Comparison of ENCODE assay signal across 10 cellular contexts in genomic region chr22:35601743-35602633, GRCh38. TPM values are rescaled to one million over a fixed set of nuclear protein-coding genes. Genes with fewer than 3 reads are reported as not detected.
DNase-seq lines count a peak whose midpoint lies in the region; ATAC-seq, FAIRE-seq and TF ChIP-seq lines count a peak whose summit lies in the region.
"Had no signal": no experiment of that assay in that cellular context is flagged by ENCODE, and none has a peak within 500 bp of the region (broad histone marks: within the 10 kb centered on the region; RNA-seq: fewer than 3 reads in every experiment).

No MANE protein-coding gene starts in this region.

- H3K27me3 ChIP-seq in DND-41 (ENCODE audit: insufficient read depth, low read length, poor library complexity) (no peaks in the 10 kb centered on the region), GM12878 (replicated peaks in 1 of 2; ENCODE audit: control insufficient read depth in 2 of 2, insufficient read depth in 2 of 2, low read length in 1 of 2) (no peaks in the 10 kb centered on the region; a peak in 1 of 4 replicates), mesenchymal stem cell (ENCODE audit: control insufficient read depth in 1 of 2, insufficient read depth in 1 of 2, low read length in 2 of 2) (peaks cover 6 to 21% of the 10 kb centered on the region in 2 experiments), esophagus squamous epithelium (peaks cover 0 to 9% (median 0%) of the 10 kb centered on the region in 4 donors)

- DNase-seq in DND-41 (no peak), LHCN-M2 (ENCODE audit: low read depth) (peak; percentile 68), GM12878 (ENCODE audit: low read depth, low spot score) (no peak), mesenchymal stem cell (peak; percentile 80), DMS153 (lab: John Stamatoyannopoulos, UW) (no peak), esophagus squamous epithelium (lab: John Stamatoyannopoulos, UW) (no peak)
- DNase-seq: caudate nucleus, NCI-H1694 treated with DMSO at 0.1 percent for 48 hours had no signal

- H3K4me1 ChIP-seq in DND-41 (ENCODE audit: insufficient read depth, low read length): no peaks in the 10 kb centered on the region
- no peaks in the 10 kb centered on the region for H3K4me1 ChIP-seq in GM12878 (ENCODE audit: control insufficient read depth, insufficient read depth, low read length)
- peaks cover 4% of the 10 kb centered on the region for H3K4me1 ChIP-seq in mesenchymal stem cell (ENCODE audit: control insufficient read depth, insufficient read depth, low read depth, low read length)
- peaks cover 0 to 17% (median 0%) of the 10 kb centered on the region in 3 donors for H3K4me1 ChIP-seq in esophagus squamous epithelium

- TF ChIP-seq RAD21 in GM12878 (IDR thresholded peaks at IDR 0.05; ENCODE audit: insufficient read depth, low read depth, low read length): no peak

- no peak overlapping the region for H3K18ac ChIP-seq in mesenchymal stem cell (ENCODE audit: low read depth in 1 of 2, low read length in 2 of 2)

- H2AFZ ChIP-seq in DND-41 (ENCODE audit: low read depth, low read length): no peak overlapping the region
- no peak overlapping the region for H2AFZ ChIP-seq in GM12878 (ENCODE audit: control insufficient read depth, low read depth, low read length)
- no peak overlapping the region for H2AFZ ChIP-seq in mesenchymal stem cell (ENCODE audit: low read depth, low read length)

- H3K4ac ChIP-seq in mesenchymal stem cell (ENCODE audit: low read depth in 1 of 2, low read length in 2 of 2): no peak overlapping the region

- BruUV-seq in GM12878 (replicated peaks; lab: Mats Ljungman, UMichigan): no TSS peak

- SMC1A ChIA-PET in GM12878 (lab: Charles Lee; ENCODE audit: uncharacterized antibody, unreplicated experiment): no interaction called here

- H3K9me3 ChIP-seq in DND-41 (ENCODE audit: insufficient read depth, low read length, severe bottlenecking) (no peaks in the 10 kb centered on the region), GM12878 (replicated peaks; ENCODE audit: control insufficient read depth, insufficient read depth, low read length) (no peaks in the 10 kb centered on the region), mesenchymal stem cell (ENCODE audit: control insufficient read depth, low read length) (no peaks in the 10 kb centered on the region), esophagus squamous epithelium (no peaks in the 10 kb centered on the region)

- no peak overlapping the region for H2BK5ac ChIP-seq in mesenchymal stem cell (ENCODE audit: low read depth, low read length, poor library complexity, severe bottlenecking)

- intact Hi-C loops in GM12878 (cut with micrococcal nuclease; ENCODE audit: unreplicated experiment): no loop called here
- intact Hi-C loops in esophagus squamous epithelium (cut with DNase I): no loop called here

- TF ChIP-seq EP300 in GM12878 (IDR thresholded peaks at IDR 0.05; ENCODE audit: borderline replicate concordance in 1 of 2, control insufficient read depth in 1 of 2, low read depth in 2 of 2, low read length in 2 of 2): no peak

- no peaks in the 10 kb centered on the region for H3K79me1 ChIP-seq in mesenchymal stem cell (replicated peaks; ENCODE audit: low read length, poor library complexity, severe bottlenecking)

- H3K23ac ChIP-seq in mesenchymal stem cell (ENCODE audit: low read length in 2 of 2): no peak overlapping the region

- no peaks in the 10 kb centered on the region for H3K79me2 ChIP-seq in DND-41 (ENCODE audit: insufficient read depth, low read length)
- no peaks in the 10 kb centered on the region for H3K79me2 ChIP-seq in GM12878 (ENCODE audit: control insufficient read depth, insufficient read depth, low read length)

- in situ Hi-C loops in GM12878 (cut with MboI): no loop called here

- RAD21 ChIA-PET in GM12878 (lab: Charles Lee; ENCODE audit: unreplicated experiment): no interaction called here

- H2BK15ac ChIP-seq in mesenchymal stem cell (ENCODE audit: low read depth, poor library complexity, severe bottlenecking): no peak overlapping the region

- FAIRE-seq in GM12878 (lab: Jason Lieb, UNC): peak; percentile 59

- 49% methylated on average over 11 of the region's 11 CpGs for WGBS in GM12878 (ENCODE audit: insufficient coverage, insufficient replicate concordance, low lambda C conversion rate, missing lambda C conversion rate)
- 91% methylated on average over 10 of the region's 11 CpGs for WGBS in mesenchymal stem cell
- 60 to 65% methylated on average over 11 of the region's 11 CpGs for WGBS in esophagus squamous epithelium, 2 donors

- no peak overlapping the region for H2AK5ac ChIP-seq in mesenchymal stem cell (ENCODE audit: low read length, severe bottlenecking)

- TF ChIP-seq POLR2A in GM12878 (IDR thresholded peaks at IDR 0.05; ENCODE audit: low read depth, low read length) (no peak), esophagus squamous epithelium (IDR thresholded peaks at IDR 0.05) (no peak)

- H3K9ac ChIP-seq in DND-41 (ENCODE audit: low read depth, low read length) (no peak overlapping the region), GM12878 (ENCODE audit: control insufficient read depth, insufficient read depth, low read length) (no peak overlapping the region), mesenchymal stem cell (ENCODE audit: low read length) (no peak overlapping the region)

- H3K4me2 ChIP-seq in DND-41 (ENCODE audit: insufficient read depth, low read length) (no peak overlapping the region), GM12878 (ENCODE audit: control insufficient read depth, insufficient read depth) (no peak overlapping the region), mesenchymal stem cell (ENCODE audit: low read length, poor library complexity, severe bottlenecking) (no peak overlapping the region)

- H2BK12ac ChIP-seq in mesenchymal stem cell (ENCODE audit: low read length in 2 of 2): peak overlapping the region in 1 of 2 experiments; percentile 11

- peak overlapping the region in 1 of 2 experiments; percentile 76 for H3K14ac ChIP-seq in mesenchymal stem cell (ENCODE audit: low read length in 2 of 2)

- TF ChIP-seq CTCF in DND-41 (IDR thresholded peaks at IDR 0.05; ENCODE audit: borderline replicate concordance, extremely low read depth, low read length, poor library complexity, severe bottlenecking): no peak
- no peak for TF ChIP-seq CTCF in GM12878 (IDR thresholded peaks at IDR 0.05 in 2 of 3, conservative IDR thresholded peaks at IDR 0.05 in 1 of 3; ENCODE audit: control insufficient read depth in 2 of 3, extremely low read depth in 1 of 3, insufficient read depth in 1 of 3, low read depth in 3 of 3, low read length in 3 of 3)
- no peak for TF ChIP-seq CTCF in esophagus squamous epithelium (IDR thresholded peaks at IDR 0.05)

- peak; percentile 42; the same call in 1 of the 3 replicates for ATAC-seq in DND-41 (ENCODE audit: insufficient read depth, low read depth)
- ATAC-seq in GM12878: no peak
- ATAC-seq in HG02759 (IDR thresholded peaks at IDR 0.05; ENCODE audit: unreplicated experiment): no peak
- ATAC-seq in GM18520 (IDR thresholded peaks at IDR 0.05; ENCODE audit: unreplicated experiment): no peak

- H4K8ac ChIP-seq in mesenchymal stem cell (ENCODE audit: low read length): no peak overlapping the region

- POLR2A ChIA-PET in GM12878 (lab: Charles Lee): no interaction called here

- no peak overlapping the region for H3K4me3 ChIP-seq in DND-41 (ENCODE audit: low read depth in 1 of 2, low read length in 2 of 2)
- H3K4me3 ChIP-seq in GM12878: no peak overlapping the region
- H3K4me3 ChIP-seq in mesenchymal stem cell (ENCODE audit: insufficient read depth in 1 of 2, low read depth in 1 of 2, low read length in 2 of 2): no peak overlapping the region
- H3K4me3 ChIP-seq in esophagus squamous epithelium: no peak overlapping the region

- CTCF ChIA-PET in GM12878 (lab: Yijun Ruan, JAX): interaction anchor here (0.6 kb wide), 1 partner anchor 486 kb away, joined by 3 read pairs; no protein-coding TSS in a partner anchor

- H4K91ac ChIP-seq in mesenchymal stem cell (ENCODE audit: low read length): no peak overlapping the region

- H3K36me3 ChIP-seq in DND-41 (ENCODE audit: insufficient read depth, low read length) (no peaks in the 10 kb centered on the region), GM12878 (ENCODE audit: control insufficient read depth in 2 of 2, insufficient read depth in 2 of 2, low read length in 1 of 2) (no peaks in the 10 kb centered on the region), mesenchymal stem cell (ENCODE audit: control insufficient read depth in 1 of 2, insufficient read depth in 2 of 2, low read depth in 1 of 2, low read length in 2 of 2) (no peaks in the 10 kb centered on the region), esophagus squamous epithelium (no peaks in the 10 kb centered on the region)

- no peak overlapping the region for H2BK120ac ChIP-seq in mesenchymal stem cell (ENCODE audit: low read depth, low read length)

- H4K20me1 ChIP-seq in DND-41 (ENCODE audit: insufficient read depth, low read length): no peaks in the 10 kb centered on the region
- no peaks in the 10 kb centered on the region for H4K20me1 ChIP-seq in GM12878 (ENCODE audit: control insufficient read depth, insufficient read depth)

- H3K27ac ChIP-seq in DND-41 (ENCODE audit: low read length) (no peak overlapping the region), GM12878 (ENCODE audit: control insufficient read depth, insufficient read depth) (no peak overlapping the region), mesenchymal stem cell (ENCODE audit: low read length, poor library complexity, severe bottlenecking) (no peak overlapping the region), esophagus squamous epithelium (no peak overlapping the region)

RNA-seq across cellular contexts. Expression of gene MB, which starts 15.1 kb away (rescaled TPM):
- total RNA-seq in LHCN-M2 (2014; rRNA removed) (not detected in 2 replicates), GM12878 (2014; rRNA removed) (0.16 and 0.23 TPM in 2 replicates), GM12878 (2014; rRNA removed; fragmentation: Illumina TruSeq; extraction: Trizol) (0.31 TPM in 1 of 2 replicates, not detected in the other), GM12878 (2021) (0.41 TPM in 1 of 2 replicates, not detected in the other), esophagus squamous epithelium (10 to 100 TPM in 1 of 4 donors, 1 to 10 TPM in 1, under 1 TPM in 1, not detected in 1; 0.44 to 11.8 (median 5.4) TPM)
- polyA plus RNA-seq in LHCN-M2 (2012): not detected
- total RNA-seq in GM12878 (2013; cell fraction: nucleolus; rRNA removed): not detected in 2 replicates
- polyA plus RNA-seq in GM12878 (2011; ENCODE audit: low read depth): not detected
- polyA plus RNA-seq in GM12878 (2011; rRNA removed) (0.19 and 0.33 TPM in 2 replicates), GM12878 (2014; fragmentation: Illumina TruSeq; extraction: Trizol) (0.15 TPM in 1 of 2 replicates, not detected in the other), GM12878 (2014; fragmentation: Nextera tagmentation; extraction: Ambion mirVana) (under 1 TPM in 1 of 2 experiments, not detected in 1; 0.09 TPM), GM12878 (2014; rRNA removed) (0.18 and 0.24 TPM in 2 replicates), GM12878 (2016; fragmentation: Nextera tagmentation; extraction: Ambion mirVana) (not detected)
- 0.18 and 0.48 TPM in 2 replicates for polyA plus RNA-seq in GM12878 (2011; cell fraction: cytosol; rRNA removed)
- 0.31 TPM in 1 of 2 replicates, not detected in the other for polyA plus RNA-seq in GM12878 (2011; cell fraction: nucleus; rRNA removed)
- not detected in 2 replicates for polyA plus RNA-seq in GM12878 (2012)
- polyA minus RNA-seq in GM12878 (2011; rRNA and poly(A)+ RNA removed): not detected in 2 replicates
- not detected in 2 replicates for polyA minus RNA-seq in GM12878 (2011; cell fraction: cytosol; rRNA and poly(A)+ RNA removed)
- not detected in 2 replicates for polyA minus RNA-seq in GM12878 (2011; cell fraction: nucleus; rRNA and poly(A)+ RNA removed)
- not detected for polyA plus RNA-seq in mesenchymal stem cell (2013, experiment 1 of 2)
- polyA plus RNA-seq in mesenchymal stem cell (2013, experiment 2 of 2): not detected

RNA-seq across cellular contexts. Expression of gene APOL6, which starts 46.3 kb away (rescaled TPM):
- total RNA-seq in LHCN-M2 (2014; rRNA removed) (4.2 and 7.7 TPM in 2 replicates), GM12878 (2014; rRNA removed) (20.7 and 26.0 TPM in 2 replicates), GM12878 (2014; rRNA removed; fragmentation: Illumina TruSeq; extraction: Trizol) (22.9 and 23.0 TPM in 2 replicates), GM12878 (2021) (16.2 and 16.9 TPM in 2 replicates), esophagus squamous epithelium (10 to 100 TPM in 2 of 4 donors, 1 to 10 TPM in 2; 7.8 to 22.3 (median 9.5) TPM)
- polyA plus RNA-seq in LHCN-M2 (2012): 1.8 TPM
- 5.7 and 5.9 TPM in 2 replicates for total RNA-seq in GM12878 (2013; cell fraction: nucleolus; rRNA removed)
- 4.0 TPM for polyA plus RNA-seq in GM12878 (2011; ENCODE audit: low read depth)
- polyA plus RNA-seq in GM12878 (2011; rRNA removed) (10.4 and 13.7 TPM in 2 replicates), GM12878 (2014; fragmentation: Illumina TruSeq; extraction: Trizol) (13.2 and 15.9 TPM in 2 replicates), GM12878 (2014; fragmentation: Nextera tagmentation; extraction: Ambion mirVana) (1 to 10 TPM; 4.3 to 6.7 TPM), GM12878 (2014; rRNA removed) (7.3 and 8.2 TPM in 2 replicates), GM12878 (2016; fragmentation: Nextera tagmentation; extraction: Ambion mirVana) (1 to 10 TPM; 5.7 to 6.4 TPM)
- 6.3 and 7.1 TPM in 2 replicates for polyA plus RNA-seq in GM12878 (2011; cell fraction: cytosol; rRNA removed)
- polyA plus RNA-seq in GM12878 (2011; cell fraction: nucleus; rRNA removed): 3.8 TPM in 2 replicates
- polyA plus RNA-seq in GM12878 (2012): 4.3 and 5.8 TPM in 2 replicates
- 21.0 and 22.7 TPM in 2 replicates for polyA minus RNA-seq in GM12878 (2011; rRNA and poly(A)+ RNA removed)
- 9.1 and 10.6 TPM in 2 replicates for polyA minus RNA-seq in GM12878 (2011; cell fraction: cytosol; rRNA and poly(A)+ RNA removed)
- 4.7 and 5.6 TPM in 2 replicates for polyA minus RNA-seq in GM12878 (2011; cell fraction: nucleus; rRNA and poly(A)+ RNA removed)
- polyA plus RNA-seq in mesenchymal stem cell (2013, experiment 1 of 2): 17.2 TPM
- 17.2 TPM for polyA plus RNA-seq in mesenchymal stem cell (2013, experiment 2 of 2)

Comparison
In these comparisons a context has a peak if more than half of its experiments do, and no peak if none do; other contexts are left out.
1. DNase-seq: peak in LHCN-M2 (single experiment) and mesenchymal stem cell (single experiment); none in DND-41 (single experiment), GM12878 (single experiment), DMS153 (single experiment) and esophagus squamous epithelium (single experiment).